Comparison of ENCODE assay signal across 8 cellular contexts in the genomic region with DNA sequence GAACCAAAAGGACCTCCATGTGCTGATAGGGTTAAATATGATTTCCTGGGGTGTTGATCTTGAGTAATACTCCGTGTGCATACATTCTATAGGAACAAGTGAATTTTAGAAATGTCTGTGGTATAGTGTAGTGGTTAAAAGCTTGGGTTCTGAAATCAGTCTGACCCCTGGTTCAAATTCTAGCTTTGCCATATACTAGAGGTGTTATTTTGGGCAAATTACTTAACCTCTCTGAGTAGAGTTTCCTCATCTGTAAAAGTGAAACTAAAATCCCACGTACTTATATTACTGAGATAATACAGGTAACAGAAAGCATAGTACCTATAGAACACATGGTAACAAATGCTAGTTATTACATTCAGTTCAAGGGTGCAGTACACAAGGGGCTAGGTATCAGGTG. TPM values are rescaled to one million over a fixed set of nuclear protein-coding genes. Genes with fewer than 3 reads are reported as not detected.
DNase-seq lines count a peak whose midpoint lies in the region; ATAC-seq, FAIRE-seq and TF ChIP-seq lines count a peak whose summit lies in the region.
"Not testable (repeated sequence)": the region's sequence is repeated elsewhere in the genome, so short reads cannot be mapped to it uniquely, and the experiment has no call there.

No MANE protein-coding gene starts in this region.

- not testable (repeated sequence) for H3K9ac ChIP-seq in BLaER1
- H3K9ac ChIP-seq in KMS-11 (peak overlapping the region; percentile 72), duodenal mucosa (ENCODE audit: low read depth in 1 of 2, low read length in 2 of 2) (peak overlapping the region in 1 of 2 donors; percentile 71)

- H2AFZ ChIP-seq in KMS-11 (ENCODE audit: low read depth), result 0 out of 2 replicates have a peak overlapping the region, but pooled peaks have one; percentile 30

- not testable (repeated sequence) for H3K36me3 ChIP-seq in BLaER1; KMS-11 (ENCODE audit: insufficient read depth); duodenal mucosa (ENCODE audit: control insufficient read depth in 1 of 2, insufficient read depth in 2 of 2, low read length in 2 of 2); right lobe of liver; small intestine (ENCODE audit: control insufficient read depth in 2 of 2, insufficient read depth in 2 of 2, low read length in 2 of 2)

- TF ChIP-seq CTCF in KMS-11 (conservative IDR thresholded peaks at IDR 0.05; ENCODE audit: low read depth, low read length); right lobe of liver (IDR thresholded peaks at IDR 0.05): not testable (repeated sequence)

- not testable (repeated sequence) for H3K27me3 Mint-ChIP-seq in activated CD8-positive, alpha-beta T cell treated with anti-CD3 and anti-CD28 coated beads, Interleukin-2, amount 10 ng/mL, durations not matched to agents 7 days and 5 days (ENCODE audit: low read depth)

- ATAC-seq in GM19395 (IDR thresholded peaks at IDR 0.05; ENCODE audit: unreplicated experiment), result peak; percentile 42
- ATAC-seq in HG02884 (IDR thresholded peaks at IDR 0.05; ENCODE audit: unreplicated experiment), result peak; percentile 49
- peak; percentile 60 for ATAC-seq in activated CD8-positive, alpha-beta T cell treated with anti-CD3 and anti-CD28 coated beads, Interleukin-2, amount 10 ng/mL, durations not matched to agents 7 days and 5 days
- ATAC-seq in right lobe of liver, result peak; percentile 43 to 72 (median 64)

- H3K27ac Mint-ChIP-seq in activated CD8-positive, alpha-beta T cell treated with anti-CD3 and anti-CD28 coated beads, Interleukin-2, amount 10 ng/mL, durations not matched to agents 7 days and 5 days, result peak overlapping the region; percentile 92

- POLR2A ChIA-PET in activated CD8-positive, alpha-beta T cell treated with anti-CD3 and anti-CD28 coated beads, Interleukin-2, amount 10 ng/mL, durations not matched to agents 7 days and 5 days (lab: Charles Lee), result interaction anchor here (2.5 kb wide), 1 partner anchor 11 kb away, joined by 43 read pairs; the partner anchor contains the start of gene SYNE2

- H3K4me3 Mint-ChIP-seq in activated CD8-positive, alpha-beta T cell treated with anti-CD3 and anti-CD28 coated beads, Interleukin-2, amount 10 ng/mL, durations not matched to agents 7 days and 5 days, result peak overlapping the region; percentile 82

- not testable (repeated sequence) for H3K9me3 Mint-ChIP-seq in activated CD8-positive, alpha-beta T cell treated with anti-CD3 and anti-CD28 coated beads, Interleukin-2, amount 10 ng/mL, durations not matched to agents 7 days and 5 days (ENCODE audit: insufficient read depth)

- peak; percentile 98 for FAIRE-seq in small intestine (lab: Jason Lieb, UNC)

- TF ChIP-seq POLR2A in right lobe of liver (IDR thresholded peaks at IDR 0.05), result not testable (repeated sequence)

- peaks cover 37% of the 10 kb centered on the region for H3K36me3 Mint-ChIP-seq in activated CD8-positive, alpha-beta T cell treated with anti-CD3 and anti-CD28 coated beads, Interleukin-2, amount 10 ng/mL, durations not matched to agents 7 days and 5 days (ENCODE audit: low read depth)

- intact Hi-C loops in right lobe of liver (cut with DNase I), result not testable (repeated sequence)

- CTCF ChIA-PET in activated CD8-positive, alpha-beta T cell treated with anti-CD3 and anti-CD28 coated beads, Interleukin-2, amount 10 ng/mL, durations not matched to agents 7 days and 5 days (lab: Charles Lee), result interaction anchor here (2.5 kb wide), 1 partner anchor 11 kb away, joined by 18 read pairs; the partner anchor contains the start of gene SYNE2

- not testable (repeated sequence) for H3K4me3 ChIP-seq in BLaER1; KMS-11 (IDR thresholded peaks at IDR 0.05; ENCODE audit: insufficient read depth, low read depth, low read length); right lobe of liver
- H3K4me3 ChIP-seq in duodenal mucosa (ENCODE audit: low read depth in 1 of 2, low read length in 2 of 2) (peak overlapping the region; percentile 3 to 58), small intestine (ENCODE audit: low read depth in 1 of 2, low read length in 2 of 2) (peak overlapping the region in 1 of 2 donors; percentile 20)

- DNase-seq in activated CD8-positive, alpha-beta T cell treated with anti-CD3 and anti-CD28 coated beads, Interleukin-2, amount 10 ng/mL, durations not matched to agents 7 days and 5 days; right lobe of liver; small intestine: not testable (repeated sequence)

- 0% methylated on average over 1 of the region's 2 CpGs for WGBS in right lobe of liver (ENCODE audit: insufficient coverage, low coverage, low lambda C conversion rate, missing lambda C conversion rate)
- 0 to 6% (median 0%) methylated on average over 1 of the region's 2 CpGs for WGBS in small intestine, 3 donors

- not testable (repeated sequence) for H3K9me3 ChIP-seq in BLaER1; duodenal mucosa (ENCODE audit: control insufficient read depth in 1 of 2, low read length in 2 of 2); right lobe of liver; small intestine (ENCODE audit: control insufficient read depth, low read depth)

- H3K4me1 ChIP-seq in BLaER1 (peaks cover 30% of the 10 kb centered on the region), KMS-11 (ENCODE audit: low read depth, poor library complexity, severe bottlenecking) (peaks cover 57% of the 10 kb centered on the region), duodenal mucosa (ENCODE audit: control insufficient read depth in 1 of 2, insufficient read depth in 2 of 2, low read length in 2 of 2) (peaks cover 6 to 16% of the 10 kb centered on the region in 2 donors), small intestine (ENCODE audit: control insufficient read depth in 2 of 2, insufficient read depth in 1 of 2, low read depth in 1 of 2, low read length in 1 of 2) (peaks cover 0 to 17% of the 10 kb centered on the region in 2 donors)
- H3K4me1 ChIP-seq in right lobe of liver, result not testable (repeated sequence)

- not testable (repeated sequence) for H3K27ac ChIP-seq in BLaER1
- H3K27ac ChIP-seq in KMS-11 (peak overlapping the region; percentile 94), duodenal mucosa (ENCODE audit: low read depth, low read length) (peak overlapping the region; percentile 80), right lobe of liver (peak overlapping the region in 2 of 3 donors; percentile 6 to 7), small intestine (ENCODE audit: low read depth in 1 of 2, low read length in 1 of 2) (peak overlapping the region; percentile 45 to 85)

- H3K4me1 Mint-ChIP-seq in activated CD8-positive, alpha-beta T cell treated with anti-CD3 and anti-CD28 coated beads, Interleukin-2, amount 10 ng/mL, durations not matched to agents 7 days and 5 days (ENCODE audit: low read depth), result peaks cover 81% of the 10 kb centered on the region

- H4K20me1 ChIP-seq in BLaER1; KMS-11 (ENCODE audit: insufficient read depth): not testable (repeated sequence)

- not testable (repeated sequence) for H3K27me3 ChIP-seq in BLaER1; KMS-11 (ENCODE audit: insufficient read depth, low read depth); duodenal mucosa (ENCODE audit: control insufficient read depth in 1 of 2, insufficient read depth in 2 of 2, low read length in 2 of 2); right lobe of liver; small intestine (ENCODE audit: control insufficient read depth in 2 of 2, insufficient read depth in 2 of 2, low read length in 2 of 2)

- not testable (repeated sequence) for H3K79me2 ChIP-seq in KMS-11 (ENCODE audit: insufficient read depth, low read depth)

- peak overlapping the region; percentile 44 for H3K4me2 ChIP-seq in BLaER1
- peak overlapping the region; percentile 82 for H3K4me2 ChIP-seq in KMS-11

RNA-seq across cellular contexts. Expression of gene SYNE2, which starts 12.0 kb away (rescaled TPM):
- total RNA-seq in activated CD8-positive, alpha-beta T cell treated with anti-CD3 and anti-CD28 coated beads, Interleukin-2, amount 10 ng/mL, durations not matched to agents 7 days and 5 days, result 100 to 1,000 TPM; 198 to 206 TPM
- total RNA-seq in right lobe of liver, result 100 to 1,000 TPM in 1 of 6 experiments, 10 to 100 TPM in 5; 34.6 to 118 (median 47.8) TPM
- polyA plus RNA-seq in small intestine, result 10 to 100 TPM; 13.8 to 35.0 (median 30.9) TPM
